In the genomic region with DNA sequence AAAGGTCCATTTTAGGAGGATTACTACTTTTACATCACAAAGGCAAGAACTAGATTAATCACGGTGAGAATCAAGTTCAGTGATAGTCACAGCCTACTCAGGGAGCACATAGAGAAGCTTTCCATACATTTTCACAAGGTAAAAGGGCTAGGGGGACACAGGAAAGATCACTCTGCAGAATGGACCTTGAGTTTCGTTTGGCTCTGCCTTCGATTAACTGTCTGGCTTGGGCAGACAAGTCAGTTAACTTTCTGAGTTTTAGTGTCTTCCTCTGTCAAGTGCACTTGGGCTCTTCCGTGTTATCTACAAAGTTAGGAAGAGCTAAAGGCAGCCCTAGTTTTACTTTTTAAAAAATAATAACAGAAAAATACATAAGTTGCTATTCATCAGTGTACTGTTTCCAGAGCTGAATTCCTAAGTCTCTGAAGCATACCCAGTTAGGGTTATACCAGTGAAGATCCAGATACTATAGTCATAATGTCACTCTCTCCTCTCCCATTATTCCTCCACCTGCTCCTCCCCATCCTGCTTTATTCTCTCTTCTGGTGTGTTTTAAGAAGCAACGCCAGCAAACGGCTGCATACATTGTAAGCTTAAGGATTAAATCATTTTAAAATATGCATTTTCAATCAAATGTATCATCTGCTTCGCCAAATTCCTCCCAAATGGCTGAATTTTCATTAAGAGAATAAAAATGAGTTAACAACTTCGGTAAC, we compare ENCODE assay signal across 8 cellular contexts. TPM values are rescaled to one million over a fixed set of nuclear protein-coding genes. Genes with fewer than 3 reads are reported as not detected.
DNase-seq lines count a peak whose midpoint lies in the region; TF ChIP-seq lines count a peak whose summit lies in the region.

No MANE protein-coding gene starts in this region.

- peaks cover 36% of the 10 kb centered on the region for H3K4me1 Mint-ChIP-seq in activated CD4-positive, alpha-beta T cell treated with anti-CD3 and anti-CD28 coated beads, Interleukin-2, amount 10 ng/mL, durations not matched to agents 24 days and 14 days
- H3K4me1 Mint-ChIP-seq in progenitor cell of endocrine pancreas (ENCODE audit: low read depth), result peaks cover 25% of the 10 kb centered on the region

- intact Hi-C loops in activated CD4-positive, alpha-beta T cell treated with anti-CD3 and anti-CD28 coated beads, Interleukin-2, amount 10 ng/mL, durations not matched to agents 24 days and 14 days (cut with micrococcal nuclease), result loop anchor here (5.0 to 10.0 kb wide), 4 partner anchors 36 to 1901 kb away; partner anchors contain the start of genes FH and KIF26B
- intact Hi-C loops in esophagus squamous epithelium (cut with DNase I), result no loop called here

- peak overlapping the region; percentile 74 for H3K27ac Mint-ChIP-seq in activated CD4-positive, alpha-beta T cell treated with anti-CD3 and anti-CD28 coated beads, Interleukin-2, amount 10 ng/mL, durations not matched to agents 24 days and 14 days
- peak overlapping the region; percentile 90 for H3K27ac Mint-ChIP-seq in progenitor cell of endocrine pancreas

- peak overlapping the region; percentile 79 to 90 (median 87) for H3K4me3 ChIP-seq in esophagus squamous epithelium

- DNase-seq in activated CD4-positive, alpha-beta T cell treated with anti-CD3 and anti-CD28 coated beads, Interleukin-2, amount 10 ng/mL, durations not matched to agents 24 days and 14 days, result peak; percentile 60
- no peak for DNase-seq in activated CD4-positive, alpha-beta T cell treated with anti-CD3 and anti-CD28 coated beads, Interleukin-2, amount 50 U/mL, for 48 hours
- DNase-seq in SK-N-DZ (ENCODE audit: low spot score), result peak; percentile 5
- DNase-seq in esophagus squamous epithelium (lab: John Stamatoyannopoulos, UW), result no peak
- DNase-seq in progenitor cell of endocrine pancreas (ENCODE audit: low spot score, unreplicated experiment), result no peak
- no peak for DNase-seq in SKM-1 (lab: John Stamatoyannopoulos, UW; ENCODE audit: unreplicated experiment)
- no peak for DNase-seq in activated CD4-positive, alpha-beta T cell treated with anti-CD3 and anti-CD28 coated beads, Interleukin-2, amount 50 U/mL, for 4 hours
- no peak for DNase-seq in D341Med (ENCODE audit: low spot score)

- no peaks in the 10 kb centered on the region for H3K36me3 ChIP-seq in esophagus squamous epithelium

- peak overlapping the region; percentile 89 for H3K4me3 Mint-ChIP-seq in activated CD4-positive, alpha-beta T cell treated with anti-CD3 and anti-CD28 coated beads, Interleukin-2, amount 10 ng/mL, durations not matched to agents 24 days and 14 days
- peak overlapping the region; percentile 97 for H3K4me3 Mint-ChIP-seq in progenitor cell of endocrine pancreas (ENCODE audit: low read depth)

- TF ChIP-seq POLR2A in esophagus squamous epithelium (IDR thresholded peaks at IDR 0.05), result no peak

- H3K27me3 ChIP-seq in esophagus squamous epithelium, result no peaks in the 10 kb centered on the region

- 4 to 9% methylated on average over 8 of the region's 8 CpGs for WGBS in esophagus squamous epithelium, 2 donors

- H3K27ac ChIP-seq in esophagus squamous epithelium, result peak overlapping the region; percentile 95 to 98 (median 96)

- peaks cover 4% of the 10 kb centered on the region for H3K36me3 Mint-ChIP-seq in activated CD4-positive, alpha-beta T cell treated with anti-CD3 and anti-CD28 coated beads, Interleukin-2, amount 10 ng/mL, durations not matched to agents 24 days and 14 days (ENCODE audit: low read depth)
- H3K36me3 Mint-ChIP-seq in progenitor cell of endocrine pancreas (ENCODE audit: insufficient read depth), result no peaks in the 10 kb centered on the region

- peaks cover 6 to 58% (median 8%) of the 10 kb centered on the region in 3 donors for H3K4me1 ChIP-seq in esophagus squamous epithelium

- H3K27me3 Mint-ChIP-seq in activated CD4-positive, alpha-beta T cell treated with anti-CD3 and anti-CD28 coated beads, Interleukin-2, amount 10 ng/mL, durations not matched to agents 24 days and 14 days, result no peaks in the 10 kb centered on the region
- no peaks in the 10 kb centered on the region for H3K27me3 Mint-ChIP-seq in progenitor cell of endocrine pancreas

- TF ChIP-seq CTCF in esophagus squamous epithelium (IDR thresholded peaks at IDR 0.05) (no peak), progenitor cell of endocrine pancreas (IDR thresholded peaks at IDR 0.05; ENCODE audit: unreplicated experiment) (no peak)

- H3K9me3 Mint-ChIP-seq in activated CD4-positive, alpha-beta T cell treated with anti-CD3 and anti-CD28 coated beads, Interleukin-2, amount 10 ng/mL, durations not matched to agents 24 days and 14 days, result no peaks in the 10 kb centered on the region
- no peaks in the 10 kb centered on the region for H3K9me3 Mint-ChIP-seq in progenitor cell of endocrine pancreas (ENCODE audit: low read depth)

- H3K9me3 ChIP-seq in esophagus squamous epithelium, result no peaks in the 10 kb centered on the region

RNA-seq across cellular contexts. Expression of gene CEP170, which starts 1.7 kb away (rescaled TPM):
- total RNA-seq in activated CD4-positive, alpha-beta T cell treated with anti-CD3 and anti-CD28 coated beads, Interleukin-2, amount 10 ng/mL, durations not matched to agents 24 days and 14 days, result 47.2 and 53.4 TPM in 2 replicates
- 95.5 and 117 TPM in 2 replicates for polyA plus RNA-seq in SK-N-DZ (2014; cell fraction: cytosol; rRNA removed)
- polyA plus RNA-seq in SK-N-DZ (2014; cell fraction: nucleus; rRNA removed), result 91.0 and 130 TPM in 2 replicates
- total RNA-seq in esophagus squamous epithelium (10 to 100 TPM; 10.4 to 19.5 (median 11.4) TPM), progenitor cell of endocrine pancreas (80.1 and 83.1 TPM in 2 replicates)

RNA-seq across cellular contexts. Expression of gene SDCCAG8, which starts 2.5 kb away (rescaled TPM):
- 16.5 and 23.6 TPM in 2 replicates for total RNA-seq in activated CD4-positive, alpha-beta T cell treated with anti-CD3 and anti-CD28 coated beads, Interleukin-2, amount 10 ng/mL, durations not matched to agents 24 days and 14 days
- polyA plus RNA-seq in SK-N-DZ (2014; cell fraction: cytosol; rRNA removed), result 27.0 and 28.1 TPM in 2 replicates
- 19.6 and 21.6 TPM in 2 replicates for polyA plus RNA-seq in SK-N-DZ (2014; cell fraction: nucleus; rRNA removed)
- total RNA-seq in esophagus squamous epithelium, result 10 to 100 TPM; 17.5 to 37.6 (median 21.7) TPM
- 31.6 and 38.9 TPM in 2 replicates for total RNA-seq in progenitor cell of endocrine pancreas

Comparison
In these comparisons a context has a peak if more than half of its experiments do, and no peak if none do; other contexts are left out.
1. DNase-seq: peak in activated CD4-positive, alpha-beta T cell treated with anti-CD3 and anti-CD28 coated beads, Interleukin-2, amount 10 ng/mL, durations not matched to agents 24 days and 14 days (single experiment) and SK-N-DZ (single experiment); none in activated CD4-positive, alpha-beta T cell treated with anti-CD3 and anti-CD28 coated beads, Interleukin-2, amount 50 U/mL, for 48 hours (0 of 2), esophagus squamous epithelium (single experiment), progenitor cell of endocrine pancreas (single experiment), SKM-1 (single experiment), activated CD4-positive, alpha-beta T cell treated with anti-CD3 and anti-CD28 coated beads, Interleukin-2, amount 50 U/mL, for 4 hours (0 of 2) and D341Med (single experiment).